In genomic region chr2:184730288-184730687, GRCh38 we compare ENCODE assay signal across 18 cellular contexts.
DNase-seq lines count a peak whose midpoint lies in the region; ATAC-seq, FAIRE-seq and TF ChIP-seq lines count a peak whose summit lies in the region.
"Had no signal": no experiment of that assay in that cellular context is flagged by ENCODE, and none has a peak within 500 bp of the region (broad histone marks: within the 10 kb centered on the region; RNA-seq: fewer than 3 reads in every experiment).

No MANE protein-coding gene starts in this region.

- no peaks in the 10 kb centered on the region for H3K36me3 Mint-ChIP-seq in glutamatergic neuron (ENCODE audit: unreplicated experiment)
- no peaks in the 10 kb centered on the region for H3K36me3 Mint-ChIP-seq in activated naive CD4-positive, alpha-beta T cell treated with anti-CD3 and anti-CD28 coated beads, Interleukin-2, amount 10 ng/mL, durations not matched to agents 7 days and 5 days

- TF ChIP-seq CTCF in glutamatergic neuron (IDR thresholded peaks at IDR 0.05; ENCODE audit: partially characterized antibody, unreplicated experiment) = no peak

- H3K9me3 Mint-ChIP-seq in glutamatergic neuron (ENCODE audit: unreplicated experiment) = no peaks in the 10 kb centered on the region
- H3K9me3 Mint-ChIP-seq in activated naive CD4-positive, alpha-beta T cell treated with anti-CD3 and anti-CD28 coated beads, Interleukin-2, amount 10 ng/mL, durations not matched to agents 7 days and 5 days = peaks cover 2% of the 10 kb centered on the region
- H3K9me3 Mint-ChIP-seq: GM23338 had no signal

- peaks cover 5% of the 10 kb centered on the region for H3K4me1 Mint-ChIP-seq in glutamatergic neuron (ENCODE audit: low read depth, unreplicated experiment)
- no peaks in the 10 kb centered on the region for H3K4me1 Mint-ChIP-seq in activated naive CD4-positive, alpha-beta T cell treated with anti-CD3 and anti-CD28 coated beads, Interleukin-2, amount 10 ng/mL, durations not matched to agents 7 days and 5 days
- H3K4me1 Mint-ChIP-seq: activated CD4-positive, alpha-beta T cell treated with anti-CD3 and anti-CD28 coated beads, Interleukin-2, amount 10 ng/mL, durations not matched to agents 7 days and 5 days had no signal

- ATAC-seq in GM19467 (IDR thresholded peaks at IDR 0.05; ENCODE audit: unreplicated experiment) (peak; percentile 81), HG02884 (IDR thresholded peaks at IDR 0.05; ENCODE audit: unreplicated experiment) (peak; percentile 79), HG03521 (IDR thresholded peaks at IDR 0.05; ENCODE audit: unreplicated experiment) (peak; percentile 56)
- ATAC-seq: A549, GM23338 had no signal

- TF ChIP-seq POLR2A in GM12891 (IDR thresholded peaks at IDR 0.05; ENCODE audit: low read depth, low read length) = no peak

- no peaks in the 10 kb centered on the region for H3K27me3 Mint-ChIP-seq in glutamatergic neuron (ENCODE audit: unreplicated experiment)
- H3K27me3 Mint-ChIP-seq in activated naive CD4-positive, alpha-beta T cell treated with anti-CD3 and anti-CD28 coated beads, Interleukin-2, amount 10 ng/mL, durations not matched to agents 7 days and 5 days = no peaks in the 10 kb centered on the region
- H3K27me3 Mint-ChIP-seq: activated CD4-positive, alpha-beta T cell treated with anti-CD3 and anti-CD28 coated beads, Interleukin-2, amount 10 ng/mL, durations not matched to agents 7 days and 5 days had no signal

- no peak overlapping the region for H3K27ac Mint-ChIP-seq in glutamatergic neuron (ENCODE audit: unreplicated experiment)
- H3K27ac Mint-ChIP-seq in activated naive CD4-positive, alpha-beta T cell treated with anti-CD3 and anti-CD28 coated beads, Interleukin-2, amount 10 ng/mL, durations not matched to agents 7 days and 5 days = no peak overlapping the region
- H3K27ac Mint-ChIP-seq: activated CD4-positive, alpha-beta T cell treated with anti-CD3 and anti-CD28 coated beads, Interleukin-2, amount 10 ng/mL, durations not matched to agents 7 days and 5 days; GM23338 had no signal

- no peak overlapping the region for H3K4me3 Mint-ChIP-seq in glutamatergic neuron (ENCODE audit: unreplicated experiment)
- no peak overlapping the region for H3K4me3 Mint-ChIP-seq in activated naive CD4-positive, alpha-beta T cell treated with anti-CD3 and anti-CD28 coated beads, Interleukin-2, amount 10 ng/mL, durations not matched to agents 7 days and 5 days
- H3K4me3 Mint-ChIP-seq: activated CD4-positive, alpha-beta T cell treated with anti-CD3 and anti-CD28 coated beads, Interleukin-2, amount 10 ng/mL, durations not matched to agents 7 days and 5 days; GM23338 had no signal

- FAIRE-seq in GM12891 (lab: Jason Lieb, UNC) = peak; percentile 82
- FAIRE-seq: A549, G401.6, small intestine had no signal

- CTCF ChIA-PET in activated naive CD4-positive, alpha-beta T cell treated with anti-CD3 and anti-CD28 coated beads, Interleukin-2, amount 10 ng/mL, durations not matched to agents 7 days and 5 days (lab: Charles Lee) = no interaction called here

- DNase-seq in GM12891 (ENCODE audit: insufficient read length, low spot score) (no peak), glutamatergic neuron (no peak), SW480 (ENCODE audit: low spot score) (no peak), medulla oblongata (ENCODE audit: extremely low spot score) (no peak)
- no peak for DNase-seq in activated naive CD4-positive, alpha-beta T cell treated with anti-CD3 and anti-CD28 coated beads, Interleukin-2, amount 10 ng/mL, durations not matched to agents 7 days and 5 days
- DNase-seq: activated CD4-positive, alpha-beta T cell treated with anti-CD3 and anti-CD28 coated beads, Interleukin-2, amount 10 ng/mL, durations not matched to agents 7 days and 5 days; activated T-cell treated with anti-CD3 and anti-CD28 coated beads, Interleukin-2, amount 50 U/mL, for 48 hours; mesendoderm; NCI-H2029 treated with DMSO at 0.1 percent for 48 hours; NCI-H774; SHP77 had no signal

TF ChIP-seq in GM12891, 5 proteins besides CTCF, POLR2A, EP300 and RAD21:
- TF ChIP-seq POU2F2 (IDR thresholded peaks at IDR 0.05; ENCODE audit: low read depth, low read length) (no peak), SPI1 (IDR thresholded peaks at IDR 0.05; ENCODE audit: low read depth, low read length) (peak; percentile 97), TAF1 (IDR thresholded peaks at IDR 0.05; ENCODE audit: low read depth, low read length) (no peak)
